Comparison of ENCODE assay signal across 13 cellular contexts in the genomic region with DNA sequence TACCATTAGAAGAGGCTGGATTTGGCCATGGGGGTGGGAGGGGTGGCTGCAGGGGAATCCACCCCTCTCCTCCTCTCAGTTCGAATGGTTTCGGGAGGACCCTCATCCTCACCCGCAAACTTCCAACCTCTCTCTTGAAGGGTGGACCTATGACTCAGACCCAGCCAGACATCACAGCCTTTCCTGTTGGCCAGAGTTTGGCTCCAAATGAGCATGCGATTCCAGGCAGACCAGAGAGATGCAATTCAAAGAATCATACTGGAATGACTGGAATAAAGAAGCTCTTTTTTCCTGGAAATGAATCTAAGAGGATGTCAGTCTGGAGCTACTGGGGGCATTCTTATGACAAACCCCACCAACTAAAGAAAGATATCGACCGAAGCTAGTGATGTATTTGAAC.
DNase-seq lines count a peak whose midpoint lies in the region; ATAC-seq and TF ChIP-seq lines count a peak whose summit lies in the region.
"Had no signal": no experiment of that assay in that cellular context is flagged by ENCODE, and none has a peak within 500 bp of the region (broad histone marks: within the 10 kb centered on the region; RNA-seq: fewer than 3 reads in every experiment).

No MANE protein-coding gene starts in this region.

- H3K27me3 Mint-ChIP-seq in HFFc6 (ENCODE audit: insufficient read depth), result no peaks in the 10 kb centered on the region; the same call in 1 of the 2 replicates
- no peaks in the 10 kb centered on the region for H3K27me3 Mint-ChIP-seq in chondrocyte (ENCODE audit: low read depth)

- H3K4me1 ChIP-seq in ACC112 (ENCODE audit: control insufficient read depth, insufficient read depth, low read length, unreplicated experiment), result peaks cover 43% of the 10 kb centered on the region

- H3K27ac Mint-ChIP-seq in HFFc6 (peak overlapping the region; percentile 46; the same call in 1 of the 2 replicates), chondrocyte (ENCODE audit: unreplicated experiment) (peak overlapping the region; percentile 96)

- DNase-seq in HFFc6, result peak; percentile 36
- no peak for DNase-seq in chondrocyte (ENCODE audit: low spot score)
- peak; percentile 76 for DNase-seq in myocyte (ENCODE audit: low read depth)
- DNase-seq in T-helper 2 cell, result no peak
- DNase-seq in GM10248 (ENCODE audit: extremely low spot score), result no peak
- DNase-seq: DMS79, nucleus accumbens, trophoblast cell had no signal

- CTCF ChIA-PET in GM10248 (lab: Yijun Ruan, JAX), result no interaction called here

- H3K4me3 Mint-ChIP-seq in HFFc6 (no peak overlapping the region), chondrocyte (ENCODE audit: unreplicated experiment) (peak overlapping the region; percentile 21)

- no peaks in the 10 kb centered on the region for H3K36me3 ChIP-seq in ACC112 (ENCODE audit: insufficient read depth, low read length)

- no peaks in the 10 kb centered on the region for H3K79me2 ChIP-seq in ACC112 (ENCODE audit: control insufficient read depth, insufficient read depth, low read length, unreplicated experiment)

- H3K9me3 Mint-ChIP-seq in HFFc6 (no peaks in the 10 kb centered on the region), chondrocyte (ENCODE audit: low read depth) (peaks cover 10% of the 10 kb centered on the region)

- H2AFZ ChIP-seq in ACC112 (ENCODE audit: low read length, unreplicated experiment), result peak overlapping the region; percentile 48

- H3K4me1 Mint-ChIP-seq in HFFc6 (ENCODE audit: low read depth) (peaks cover 40% of the 10 kb centered on the region), chondrocyte (ENCODE audit: low read depth) (peaks cover 82% of the 10 kb centered on the region)

- H3K36me3 Mint-ChIP-seq in HFFc6 (ENCODE audit: low read depth), result no peaks in the 10 kb centered on the region
- peaks cover 2% of the 10 kb centered on the region for H3K36me3 Mint-ChIP-seq in chondrocyte (ENCODE audit: low read depth)

- peak overlapping the region; percentile 14; the same call in 1 of the 2 replicates for H3K27ac ChIP-seq in ACC112 (ENCODE audit: low read depth, low read length)
- H3K27ac ChIP-seq: HL-60 had no signal

- no peak for ATAC-seq in GM21367 (IDR thresholded peaks at IDR 0.05; ENCODE audit: unreplicated experiment)
- ATAC-seq in GM21576 (IDR thresholded peaks at IDR 0.05; ENCODE audit: unreplicated experiment), result no peak

- POLR2A ChIA-PET in GM10248 (lab: Yijun Ruan, JAX), result no interaction called here

- H3K4me3 ChIP-seq in ACC112 (ENCODE audit: low read depth, low read length), result peak overlapping the region; percentile 40; the same call in 1 of the 2 replicates
- H3K4me3 ChIP-seq: lung had no signal

- H3K27me3 ChIP-seq in ACC112 (ENCODE audit: insufficient read depth, low read length), result no peaks in the 10 kb centered on the region

- TF ChIP-seq CTCF in HFFc6 (IDR thresholded peaks at IDR 0.05) (no peak), chondrocyte (IDR thresholded peaks at IDR 0.05) (no peak), GM10248 (IDR thresholded peaks at IDR 0.05; ENCODE audit: control extremely low read depth, extremely low read depth, low read depth, missing control alignments) (no peak)

Comparison
In these comparisons a context has a peak if more than half of its experiments do, and no peak if none do; other contexts are left out.
1. DNase-seq: peak in HFFc6 (single experiment) and myocyte (single experiment); none in chondrocyte (single experiment), T-helper 2 cell (0 of 5) and GM10248 (single experiment).